Comparison of ENCODE assay signal across 1 cellular context in genomic region chr6:116399287-116399686, GRCh38.
TF ChIP-seq lines count a peak whose summit lies in the region.

No MANE protein-coding gene starts in this region.

TF ChIP-seq in IMR-90, 13 proteins besides CTCF, POLR2A, EP300 and RAD21:
- TF ChIP-seq SMC3 (IDR thresholded peaks at IDR 0.05; ENCODE audit: low read depth, low read length) (no peak), NFE2L2 (IDR thresholded peaks at IDR 0.05; ENCODE audit: low read depth, low read length) (no peak), MAFK (IDR thresholded peaks at IDR 0.05; ENCODE audit: low read depth, low read length) (no peak), CHD1 (IDR thresholded peaks at IDR 0.05; ENCODE audit: low read depth, low read length) (no peak), MAZ (IDR thresholded peaks at IDR 0.05; ENCODE audit: borderline replicate concordance, low read depth, low read length) (no peak), USF2 (IDR thresholded peaks at IDR 0.05; ENCODE audit: low read depth, low read length) (no peak), FOS (IDR thresholded peaks at IDR 0.05; ENCODE audit: low read depth, low read length) (no peak), RFX5 (IDR thresholded peaks at IDR 0.05; ENCODE audit: low read depth, low read length) (no peak), ELK1 (IDR thresholded peaks at IDR 0.05; ENCODE audit: borderline replicate concordance, low read depth, low read length) (no peak), CEBPB (IDR thresholded peaks at IDR 0.05; ENCODE audit: low read depth, low read length) (no peak), MXI1 (IDR thresholded peaks at IDR 0.05; ENCODE audit: borderline replicate concordance, low read depth, low read length) (no peak), RCOR1 (IDR thresholded peaks at IDR 0.05; ENCODE audit: insufficient replicate concordance, low read length) (no peak), BHLHE40 (IDR thresholded peaks at IDR 0.05; ENCODE audit: low read depth, low read length) (no peak)
